1 cellular context compared by ENCODE assay signal in genomic region chr2:86633094-86633740, GRCh38.
TF ChIP-seq lines count a peak whose summit lies in the region.

No MANE protein-coding gene starts in this region.

TF ChIP-seq in SK-N-SH, 30 proteins besides CTCF, POLR2A, EP300 and RAD21 (continued from another document):
- no peak for TF ChIP-seq USF1 (IDR thresholded peaks at IDR 0.05; ENCODE audit: borderline replicate concordance, low read depth)
- TF ChIP-seq SIN3A (IDR thresholded peaks at IDR 0.05; ENCODE audit: borderline replicate concordance, low read depth, low read length): no peak
- TF ChIP-seq SMC3 (IDR thresholded peaks at IDR 0.05; ENCODE audit: low read depth, low read length): no peak
- no peak for TF ChIP-seq YY1 (IDR thresholded peaks at IDR 0.05; ENCODE audit: low read depth)
- no peak for TF ChIP-seq MXI1 (IDR thresholded peaks at IDR 0.05; ENCODE audit: low read depth, low read length)
- TF ChIP-seq FOXM1 (IDR thresholded peaks at IDR 0.05; ENCODE audit: low read depth): no peak
- TF ChIP-seq CHD2 (IDR thresholded peaks at IDR 0.05; ENCODE audit: low read length, partially characterized antibody): no peak
- no peak for TF ChIP-seq EZH2phosphoT487 (IDR thresholded peaks at IDR 0.05; ENCODE audit: borderline replicate concordance, low read depth)
- no peak for TF ChIP-seq GABPA (IDR thresholded peaks at IDR 0.05; ENCODE audit: low read depth)
- TF ChIP-seq ELF1 (IDR thresholded peaks at IDR 0.05): no peak
- no peak for TF ChIP-seq GATA2 (CRISPR knock-in tag; IDR thresholded peaks at IDR 0.05)
